ENCODE assay signal across 8 cellular contexts in the genomic region with DNA sequence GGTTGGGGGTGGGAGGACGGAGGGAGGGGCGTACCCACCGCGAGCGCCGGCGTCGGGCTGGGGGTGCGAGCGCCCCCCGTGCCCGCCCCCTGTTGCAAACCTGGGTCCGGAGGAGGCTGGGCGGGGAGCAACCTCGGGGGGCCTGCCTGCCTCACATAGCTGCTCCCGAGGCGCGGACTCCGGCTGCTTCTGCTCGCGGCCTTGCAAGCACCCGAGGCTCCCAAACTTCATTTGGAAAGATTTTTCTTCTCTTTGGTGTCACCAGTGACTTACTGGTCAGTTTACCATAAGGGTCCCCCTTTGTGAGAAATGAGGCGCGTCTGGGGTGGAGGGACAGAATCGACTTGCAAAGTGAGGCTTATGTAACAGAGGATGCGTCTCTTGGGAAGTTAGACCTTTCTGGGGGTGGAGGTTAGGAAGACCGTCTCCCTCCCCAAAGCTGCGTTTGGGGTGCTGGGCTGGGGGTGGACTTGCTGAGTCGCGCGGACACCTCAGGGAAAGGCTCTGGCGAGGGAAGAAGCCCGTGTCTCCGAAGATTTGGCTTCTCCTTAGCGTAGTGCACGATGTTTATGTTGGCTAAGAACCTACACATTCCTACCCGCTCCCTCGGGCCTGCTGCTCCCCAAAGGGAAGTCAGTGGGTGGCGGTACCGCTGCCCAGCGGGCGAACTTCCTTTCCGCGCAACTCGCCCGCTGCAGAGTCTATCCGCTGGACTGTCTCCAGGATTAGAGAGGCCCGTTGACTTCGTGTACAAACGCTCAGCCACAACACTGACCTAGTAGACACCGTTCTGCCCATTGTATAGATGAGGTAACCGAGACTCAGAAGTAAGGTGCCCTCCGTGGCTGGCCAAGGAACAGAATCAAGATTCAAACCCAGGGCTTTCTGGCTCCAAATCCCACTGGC. TPM values are rescaled to one million over a fixed set of nuclear protein-coding genes. Genes with fewer than 3 reads are reported as not detected.
A peak's percentile ranks its signal among the peaks of the same experiment; 100 is the strongest.
DNase-seq lines count a peak whose midpoint lies in the region; ATAC-seq and TF ChIP-seq lines count a peak whose summit lies in the region.

No MANE protein-coding gene starts in this region.

- DNase-seq in A673 (ENCODE audit: low spot score), result peak; percentile 92
- DNase-seq in SJCRH30, result peak; percentile 31 to 34
- no peak for DNase-seq in glutamatergic neuron
- no peak for DNase-seq in NK-92 (lab: John Stamatoyannopoulos, UW; ENCODE audit: unreplicated experiment)
- DNase-seq in stimulated activated CD8-positive, alpha-beta memory T cell treated with anti-CD3 and anti-CD28 coated beads, Interleukin-4, amount 100 ng/mL, for 48 hours, result no peak

- no peaks in the 10 kb centered on the region for H3K36me3 ChIP-seq in A673 (ENCODE audit: insufficient read depth, low read length, poor library complexity, severe bottlenecking)
- no peaks in the 10 kb centered on the region for H3K36me3 ChIP-seq in SJCRH30
- H3K36me3 ChIP-seq in parathyroid adenoma (ENCODE audit: control insufficient read depth, insufficient read depth, low read length), result no peaks in the 10 kb centered on the region

- no peak for TF ChIP-seq CTCF in A673 (conservative IDR thresholded peaks at IDR 0.05; ENCODE audit: low read depth, low read length)
- no peak for TF ChIP-seq CTCF in glutamatergic neuron (IDR thresholded peaks at IDR 0.05; ENCODE audit: partially characterized antibody, unreplicated experiment)
- no peak for TF ChIP-seq CTCF in parathyroid adenoma (IDR thresholded peaks at IDR 0.05)

- H3K27me3 Mint-ChIP-seq in glutamatergic neuron (ENCODE audit: unreplicated experiment), result peaks cover 23% of the 10 kb centered on the region

- peak overlapping the region; percentile 73 for H3K4me3 Mint-ChIP-seq in glutamatergic neuron (ENCODE audit: unreplicated experiment)

- H3K9me3 Mint-ChIP-seq in glutamatergic neuron (ENCODE audit: unreplicated experiment), result peaks cover 9% of the 10 kb centered on the region

- CTCF ChIA-PET in A673 (lab: Charles Lee), result no interaction called here

- peak overlapping the region; percentile 89 for H3K27ac ChIP-seq in A673 (ENCODE audit: low read depth, low read length, poor library complexity, severe bottlenecking)
- H3K27ac ChIP-seq in SJCRH30, result no peak overlapping the region; the same call in 1 of the 2 replicates
- H3K27ac ChIP-seq in parathyroid adenoma, result peak overlapping the region; percentile 100

- H3K4me2 ChIP-seq in parathyroid adenoma (ENCODE audit: low read length), result peak overlapping the region; percentile 92

- H3K27ac Mint-ChIP-seq in glutamatergic neuron (ENCODE audit: unreplicated experiment), result no peak overlapping the region

- peak overlapping the region; percentile 97 for H3K9ac ChIP-seq in parathyroid adenoma

- POLR2A ChIA-PET in A673 (lab: Charles Lee; ENCODE audit: low non-redundant PET), result no interaction called here

- TSS peak; percentile 42 for BruUV-seq in A673 (replicated peaks; lab: Mats Ljungman, UMichigan)

- H3K4me1 ChIP-seq in A673 (ENCODE audit: insufficient read depth, low read length, poor library complexity, severe bottlenecking), result peaks cover 49% of the 10 kb centered on the region
- peaks cover 20% of the 10 kb centered on the region for H3K4me1 ChIP-seq in SJCRH30
- peaks cover 53% of the 10 kb centered on the region for H3K4me1 ChIP-seq in parathyroid adenoma

- no peaks in the 10 kb centered on the region for H3K36me3 Mint-ChIP-seq in glutamatergic neuron (ENCODE audit: unreplicated experiment)

- no peaks in the 10 kb centered on the region for H3K4me1 Mint-ChIP-seq in glutamatergic neuron (ENCODE audit: low read depth, unreplicated experiment)

- H3K27me3 ChIP-seq in A673 (replicated peaks; ENCODE audit: insufficient read depth, low read depth, low read length, poor library complexity) (no peaks in the 10 kb centered on the region), SJCRH30 (no peaks in the 10 kb centered on the region; the same call in none of the 2 replicates), parathyroid adenoma (ENCODE audit: control insufficient read depth, insufficient read depth, low read length) (no peaks in the 10 kb centered on the region)

- H3K9me3 ChIP-seq in A673 (ENCODE audit: low read depth, low read length, poor library complexity, severe bottlenecking) (no peaks in the 10 kb centered on the region), SJCRH30 (replicated peaks) (no peaks in the 10 kb centered on the region), parathyroid adenoma (ENCODE audit: control insufficient read depth, low read length) (no peaks in the 10 kb centered on the region)

- H2AFZ ChIP-seq in parathyroid adenoma, result peak overlapping the region; percentile 13

- ATAC-seq in GM19455 (IDR thresholded peaks at IDR 0.05; ENCODE audit: unreplicated experiment) (peak; percentile 5), GM21576 (IDR thresholded peaks at IDR 0.05; ENCODE audit: unreplicated experiment) (no peak)

- H3K4me3 ChIP-seq in A673 (ENCODE audit: low read depth, low read length, poor library complexity, severe bottlenecking) (peak overlapping the region; percentile 66), SJCRH30 (peak overlapping the region; percentile 52), parathyroid adenoma (ENCODE audit: low read depth, low read length) (peak overlapping the region; percentile 94)

- peaks cover 44% of the 10 kb centered on the region for H3K79me2 ChIP-seq in parathyroid adenoma

- intact Hi-C loops in A673 (cut with micrococcal nuclease; ENCODE audit: unreplicated experiment), result no loop called here

RNA-seq across cellular contexts. Expression of gene TMEM37, which starts 0.6 kb away (rescaled TPM):
- total RNA-seq in A673 (2021), result 13.8 and 15.4 TPM in 2 replicates
- total RNA-seq in SJCRH30 (2014; rRNA removed; shearing (Covaris generic)), result 0.28 and 0.67 TPM in 2 replicates
- total RNA-seq in glutamatergic neuron (ENCODE audit: unreplicated experiment), result not detected

Comparison
In these comparisons a context has a peak if more than half of its experiments do, and no peak if none do; other contexts are left out.
1. DNase-seq: peak in A673 (single experiment) and SJCRH30 (2 of 2); none in glutamatergic neuron (single experiment), NK-92 (single experiment) and stimulated activated CD8-positive, alpha-beta memory T cell treated with anti-CD3 and anti-CD28 coated beads, Interleukin-4, amount 100 ng/mL, for 48 hours (single experiment).
2. Peak in every context shown above with its lines, with median percentiles within 50 percentile points of each other: H3K4me3 ChIP-seq.